Comparison of ENCODE assay signal across 10 cellular contexts in the genomic region with DNA sequence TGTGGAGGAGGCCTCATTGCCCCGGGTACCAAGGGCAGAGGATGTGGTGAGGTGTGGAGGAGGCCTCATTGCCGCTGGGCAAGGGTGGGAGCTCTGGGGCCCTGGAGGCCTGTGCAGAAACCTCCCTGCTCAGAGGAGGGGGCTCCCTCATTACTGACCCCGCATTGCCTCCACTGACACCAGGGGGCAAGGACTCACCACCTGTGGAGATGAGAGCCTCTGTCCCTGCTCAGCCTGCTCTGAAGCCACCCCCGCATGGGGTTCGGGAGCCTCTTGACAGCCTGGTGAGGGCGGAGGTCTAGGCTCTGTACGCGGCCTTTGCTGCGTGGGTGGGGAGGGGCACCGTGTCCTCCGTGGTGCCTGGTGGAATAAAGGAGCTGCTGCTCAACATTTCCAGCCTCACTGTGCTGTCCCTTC.
DNase-seq lines count a peak whose midpoint lies in the region; ATAC-seq and TF ChIP-seq lines count a peak whose summit lies in the region.
"Had no signal": no experiment of that assay in that cellular context is flagged by ENCODE, and none has a peak within 500 bp of the region (broad histone marks: within the 10 kb centered on the region; RNA-seq: fewer than 3 reads in every experiment).

No MANE protein-coding gene starts in this region.

- H3K9me3 Mint-ChIP-seq in central memory CD8-positive, alpha-beta T cell = peaks cover 6% of the 10 kb centered on the region

- in situ Hi-C loops in GM13976 (cut with MboI; ENCODE audit: low sequenced_read_pairs, unreplicated experiment) = no loop called here

- TF ChIP-seq CTCF in C4-2B (conservative IDR thresholded peaks at IDR 0.05) (no peak), VCaP (conservative IDR thresholded peaks at IDR 0.05) (no peak), GM13976 (IDR thresholded peaks at IDR 0.05; ENCODE audit: borderline replicate concordance, control extremely low read depth, extremely low read depth, insufficient read depth, missing control alignments) (no peak)

- peak; percentile 47 for ATAC-seq in central memory CD8-positive, alpha-beta T cell (replicated peaks; ENCODE audit: extremely low read depth, poor library complexity, severe bottlenecking)
- no peak for ATAC-seq in GM19324 (IDR thresholded peaks at IDR 0.05; ENCODE audit: low FRiP score, unreplicated experiment)

- peaks cover 79% of the 10 kb centered on the region for H3K4me1 Mint-ChIP-seq in central memory CD8-positive, alpha-beta T cell

- H3K27ac ChIP-seq in C4-2B (peak overlapping the region; percentile 28; the same call in 1 of the 2 replicates), VCaP (peak overlapping the region; percentile 32; the same call in 1 of the 2 replicates)

- H3K36me3 Mint-ChIP-seq in central memory CD8-positive, alpha-beta T cell (ENCODE audit: insufficient read depth) = peaks cover 9% of the 10 kb centered on the region

- H3K27me3 Mint-ChIP-seq in central memory CD8-positive, alpha-beta T cell = peaks cover 24% of the 10 kb centered on the region

- H3K4me3 Mint-ChIP-seq in central memory CD8-positive, alpha-beta T cell = peak overlapping the region; percentile 39

- intact Hi-C loops in posterior vena cava (cut with DNase I) (no loop called here), head of caudate nucleus (cut with DNase I) (no loop called here)

- peak overlapping the region; percentile 87 for H3K27ac Mint-ChIP-seq in central memory CD8-positive, alpha-beta T cell (ENCODE audit: low read depth)

- DNase-seq in central memory CD8-positive, alpha-beta T cell (ENCODE audit: low spot score in 2 of 2) = peak in 1 of 2 donors; percentile 23
- DNase-seq in posterior vena cava (ENCODE audit: low spot score) (peak; percentile 58), head of caudate nucleus (no peak), GM13976 (ENCODE audit: low spot score) (no peak), NCI-H345 treated with DMSO at 0.1 percent for 48 hours (lab: John Stamatoyannopoulos, UW; ENCODE audit: unreplicated experiment) (no peak)
- DNase-seq: NCI-H1436 treated with DMSO at 0.1 percent for 48 hours; NK-92 treated with Interleukin-12 subunit alpha and Interleukin-12 subunit beta, amount 100 ng/mL, for 24 hours had no signal
